ENCODE assay signal across 23 cellular contexts in the genomic region with DNA sequence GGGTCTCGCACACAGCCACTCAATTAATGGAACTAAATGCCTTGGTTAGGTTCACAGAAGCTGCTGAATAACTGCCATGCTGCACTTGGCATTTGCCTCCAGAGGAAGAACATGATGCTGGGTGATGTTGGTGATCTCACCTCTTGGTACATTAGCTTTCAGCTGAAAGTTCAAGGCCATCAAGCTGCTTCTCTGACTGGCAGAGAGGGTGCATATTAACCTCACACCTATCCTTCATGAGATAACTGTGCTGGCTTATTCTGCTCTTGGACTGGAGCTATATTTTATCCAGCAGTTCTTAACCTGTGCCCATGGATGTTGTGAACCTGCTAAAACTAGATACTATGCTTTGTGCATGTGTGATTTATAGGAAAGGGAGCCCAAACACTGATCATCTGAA.
"Had no signal": no experiment of that assay in that cellular context is flagged by ENCODE, and none has a peak within 500 bp of the region (broad histone marks: within the 10 kb centered on the region; RNA-seq: fewer than 3 reads in every experiment).

No MANE protein-coding gene starts in this region.

- H3K27ac ChIP-seq: colonic mucosa, gastrocnemius medialis, lower lobe of right lung, pancreas, prostate gland, spleen, suprapubic skin, tibial artery, upper lobe of right lung had no signal

- ATAC-seq: activated CD4-positive, alpha-beta T cell treated with anti-CD3 and anti-CD28 coated beads for 36 hours; activated naive CD4-positive, alpha-beta T cell treated with anti-CD3 and anti-CD28 coated beads, Interleukin-2, amount 50 U/mL, for 72 hours; activated T-cell treated with anti-CD3 and anti-CD28 coated beads, Interleukin-2, amount 50 U/mL, for 72 hours; gastrocnemius medialis; lower lobe of right lung; naive thymus-derived CD8-positive, alpha-beta T cell; pancreas; upper lobe of right lung had no signal

- H3K4me3 ChIP-seq: colonic mucosa, gastrocnemius medialis, lower lobe of right lung, pancreas, prostate gland, spleen, suprapubic skin, tibial artery, upper lobe of right lung had no signal

- H3K9me3 ChIP-seq: colonic mucosa, gastrocnemius medialis, lower lobe of right lung, pancreas, prostate gland, suprapubic skin, upper lobe of right lung had no signal

- H3K4me1 ChIP-seq: colonic mucosa, prostate gland, suprapubic skin, upper lobe of right lung had no signal

- FAIRE-seq: islet of Langerhans, pancreas had no signal

- H3K36me3 ChIP-seq: colonic mucosa, gastrocnemius medialis, lower lobe of right lung, pancreas, prostate gland, spleen, suprapubic skin, tibial artery, upper lobe of right lung had no signal

- H3K27me3 ChIP-seq: colonic mucosa, gastrocnemius medialis, pancreas, spleen, suprapubic skin, tibial artery, upper lobe of right lung had no signal

- DNase-seq: activated B cell treated with CpG ODN at 0.5 μM for 24 hours; activated CD4-positive, alpha-beta T cell treated with anti-CD3 and anti-CD28 coated beads for 36 hours; activated naive CD4-positive, alpha-beta T cell; activated T-cell treated with anti-CD3 and anti-CD28 coated beads for 4 hours; activated T-cell treated with anti-CD3 and anti-CD28 coated beads, Interleukin-2, amount 50 U/mL, for 72 hours; cerebellar nuclear complex; colonic mucosa; effector CD8-positive, alpha-beta T cell; gastrocnemius medialis; glutamatergic neuron; lower lobe of right lung; mesenchymal stem cell; naive thymus-derived CD8-positive, alpha-beta T cell; pancreas; spleen; stimulated activated naive CD4-positive, alpha-beta T cell; T-helper 1 cell; tibial artery; upper lobe of right lung had no signal
